ENCODE assay signal across 14 cellular contexts in the genomic region with DNA sequence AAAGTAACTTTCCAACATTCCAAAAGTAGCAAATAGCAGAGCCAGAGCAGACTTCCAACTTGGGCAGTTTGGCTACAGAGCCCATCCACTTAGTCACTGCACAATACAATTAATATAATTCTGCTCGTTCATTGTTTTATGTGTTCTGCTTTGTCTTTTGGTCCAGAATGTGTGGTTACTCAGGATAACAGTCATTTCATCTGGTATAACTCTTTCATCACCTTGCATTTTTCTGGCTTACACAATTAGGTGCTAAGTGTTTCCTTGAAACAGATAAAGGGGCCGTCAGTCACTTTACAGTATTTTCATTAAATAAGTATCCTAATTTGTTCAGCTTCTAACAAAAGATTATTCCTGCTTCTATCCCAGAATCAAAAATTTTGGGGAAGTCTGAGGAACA.
"Had no signal": no experiment of that assay in that cellular context is flagged by ENCODE, and none has a peak within 500 bp of the region (broad histone marks: within the 10 kb centered on the region; RNA-seq: fewer than 3 reads in every experiment).

No MANE protein-coding gene starts in this region.

- H3K36me3 Mint-ChIP-seq: activated naive CD4-positive, alpha-beta T cell treated with anti-CD3 and anti-CD28 coated beads, Interleukin-2, amount 10 ng/mL, durations not matched to agents 7 days and 5 days; natural killer cell treated with Interleukin-12 subunit alpha and Interleukin-12 subunit beta and Interleukin-15 and Interleukin-18, amount 100 ng/mL, for 72 hours had no signal

- H3K36me3 ChIP-seq: adrenal gland, esophagus muscularis mucosa had no signal

- H3K4me1 Mint-ChIP-seq: activated naive CD4-positive, alpha-beta T cell treated with anti-CD3 and anti-CD28 coated beads, Interleukin-2, amount 10 ng/mL, durations not matched to agents 7 days and 5 days had no signal

- H3K4me3 ChIP-seq: adrenal gland, body of pancreas, esophagus muscularis mucosa, heart left ventricle had no signal

- DNase-seq: activated CD4-positive, alpha-beta T cell treated with anti-CD3 and anti-CD28 coated beads, Interleukin-2, amount 10 ng/mL, durations not matched to agents 7 days and 5 days; activated CD4-positive, CD25-positive, alpha-beta regulatory T cell; activated CD8-positive, alpha-beta memory T cell treated with anti-CD3 and anti-CD28 coated beads for 24 hours; activated naive CD4-positive, alpha-beta T cell treated with anti-CD3 and anti-CD28 coated beads, Interleukin-2, amount 10 ng/mL, durations not matched to agents 7 days and 5 days; adrenal gland; body of pancreas; dermis blood vessel endothelial cell; heart left ventricle; stimulated activated CD4-positive, alpha-beta T cell treated with anti-CD3 and anti-CD28 coated beads, Interleukin-2, amount 100 ng/mL, for 48 hours; T-helper 2 cell had no signal

- H3K9me3 Mint-ChIP-seq: activated CD4-positive, alpha-beta T cell treated with anti-CD3 and anti-CD28 coated beads, Interleukin-2, amount 10 ng/mL, durations not matched to agents 7 days and 5 days; activated naive CD4-positive, alpha-beta T cell treated with anti-CD3 and anti-CD28 coated beads, Interleukin-2, amount 10 ng/mL, durations not matched to agents 7 days and 5 days; activated T-helper 17 cell treated with anti-CD3 and anti-CD28 coated beads, Interleukin-2, amount 50 U/mL, for 72 hours; natural killer cell treated with Interleukin-12 subunit alpha and Interleukin-12 subunit beta and Interleukin-15 and Interleukin-18, amount 100 ng/mL, for 72 hours; stimulated activated naive CD8-positive, alpha-beta T cell treated with anti-CD3 and anti-CD28 coated beads, Interleukin-15, Interleukin-2, amounts not matched to agents 100 ng/mL and 50 ng/mL, for 24 hours had no signal

- ATAC-seq: activated T-helper 17 cell treated with anti-CD3 and anti-CD28 coated beads, Interleukin-2, amount 50 U/mL, for 72 hours; body of pancreas; heart left ventricle; natural killer cell treated with Interleukin-12 subunit alpha and Interleukin-12 subunit beta and Interleukin-15 and Interleukin-18, amount 100 ng/mL, for 72 hours had no signal

- H3K27me3 Mint-ChIP-seq: activated CD4-positive, alpha-beta T cell treated with anti-CD3 and anti-CD28 coated beads, Interleukin-2, amount 10 ng/mL, durations not matched to agents 7 days and 5 days; activated naive CD4-positive, alpha-beta T cell treated with anti-CD3 and anti-CD28 coated beads, Interleukin-2, amount 10 ng/mL, durations not matched to agents 7 days and 5 days; activated T-helper 17 cell treated with anti-CD3 and anti-CD28 coated beads, Interleukin-2, amount 50 U/mL, for 72 hours; natural killer cell treated with Interleukin-12 subunit alpha and Interleukin-12 subunit beta and Interleukin-15 and Interleukin-18, amount 100 ng/mL, for 72 hours; stimulated activated naive CD8-positive, alpha-beta T cell treated with anti-CD3 and anti-CD28 coated beads, Interleukin-15, Interleukin-2, amounts not matched to agents 100 ng/mL and 50 ng/mL, for 24 hours had no signal

- H3K4me3 Mint-ChIP-seq: activated CD4-positive, alpha-beta T cell treated with anti-CD3 and anti-CD28 coated beads, Interleukin-2, amount 10 ng/mL, durations not matched to agents 7 days and 5 days; activated naive CD4-positive, alpha-beta T cell treated with anti-CD3 and anti-CD28 coated beads, Interleukin-2, amount 10 ng/mL, durations not matched to agents 7 days and 5 days; activated T-helper 17 cell treated with anti-CD3 and anti-CD28 coated beads, Interleukin-2, amount 50 U/mL, for 72 hours; natural killer cell treated with Interleukin-12 subunit alpha and Interleukin-12 subunit beta and Interleukin-15 and Interleukin-18, amount 100 ng/mL, for 72 hours; stimulated activated naive CD8-positive, alpha-beta T cell treated with anti-CD3 and anti-CD28 coated beads, Interleukin-15, Interleukin-2, amounts not matched to agents 100 ng/mL and 50 ng/mL, for 24 hours had no signal

- H3K9me3 ChIP-seq: adrenal gland, body of pancreas, esophagus muscularis mucosa had no signal

- H3K4me1 ChIP-seq: body of pancreas had no signal

- H3K27me3 ChIP-seq: adrenal gland, body of pancreas, esophagus muscularis mucosa, heart left ventricle had no signal

- H3K27ac ChIP-seq: adrenal gland, body of pancreas, heart left ventricle had no signal
